Comparison of ENCODE assay signal across 12 cellular contexts in genomic region chr13:69579351-69579750, GRCh38.
A peak's percentile ranks its signal among the peaks of the same experiment; 100 is the strongest.
DNase-seq lines count a peak whose midpoint lies in the region; ATAC-seq and TF ChIP-seq lines count a peak whose summit lies in the region.
"Had no signal": no experiment of that assay in that cellular context is flagged by ENCODE, and none has a peak within 500 bp of the region (broad histone marks: within the 10 kb centered on the region; RNA-seq: fewer than 3 reads in every experiment).

No MANE protein-coding gene starts in this region.

- no peaks in the 10 kb centered on the region for H3K79me2 ChIP-seq in DND-41 (ENCODE audit: insufficient read depth, low read length)
- H3K79me2 ChIP-seq in Karpas-422 (ENCODE audit: low read length), result no peaks in the 10 kb centered on the region

- POLR2A ChIA-PET in RWPE1 (lab: Yijun Ruan, JAX; ENCODE audit: low non-redundant PET), result no interaction called here

- no peaks in the 10 kb centered on the region for H3K4me1 Mint-ChIP-seq in stimulated activated naive B cell treated with anti-CD40 and anti-IgM and Interleukin-4, amounts not matched to agents 10 μg/mL and 1 μg/mL and 100 μg/mL, for 72 hours

- H4K20me1 ChIP-seq in DND-41 (ENCODE audit: insufficient read depth, low read length), result no peaks in the 10 kb centered on the region
- H4K20me1 ChIP-seq in Karpas-422 (ENCODE audit: insufficient read depth, low read depth, low read length), result no peaks in the 10 kb centered on the region

- no peak overlapping the region for H2AFZ ChIP-seq in DND-41 (ENCODE audit: low read depth, low read length)
- H2AFZ ChIP-seq in Karpas-422 (ENCODE audit: low read length), result no peak overlapping the region

- no peak overlapping the region for H3K27ac Mint-ChIP-seq in stimulated activated naive B cell treated with anti-CD40 and anti-IgM and Interleukin-4, amounts not matched to agents 10 μg/mL and 1 μg/mL and 100 μg/mL, for 72 hours

- H3K27ac ChIP-seq in DND-41 (ENCODE audit: low read length) (no peak overlapping the region), Karpas-422 (ENCODE audit: low read length) (no peak overlapping the region), RWPE1 (no peak overlapping the region), lower lobe of right lung (no peak overlapping the region)
- H3K27ac ChIP-seq: neutrophil, thyroid gland had no signal

- H3K4me1 ChIP-seq in DND-41 (ENCODE audit: insufficient read depth, low read length) (no peaks in the 10 kb centered on the region), Karpas-422 (ENCODE audit: low read length) (no peaks in the 10 kb centered on the region), lower lobe of right lung (no peaks in the 10 kb centered on the region)
- H3K4me1 ChIP-seq: thyroid gland had no signal

- no peak for DNase-seq in DND-41
- DNase-seq in Karpas-422, result peak; percentile 46
- DNase-seq in RWPE1 (ENCODE audit: low spot score), result no peak
- DNase-seq in left colon, result no peak
- no peak for DNase-seq in lower lobe of right lung
- no peak for DNase-seq in omental fat pad (ENCODE audit: low spot score)
- DNase-seq in HuH-7.5 (ENCODE audit: low spot score), result no peak
- DNase-seq in stimulated activated naive B cell treated with anti-CD40 and anti-IgM and Interleukin-4, amounts not matched to agents 10 μg/mL and 1 μg/mL and 100 μg/mL, for 72 hours, result no peak
- DNase-seq: Calu3, thyroid gland had no signal

- H3K4me2 ChIP-seq in DND-41 (ENCODE audit: insufficient read depth, low read length) (no peak overlapping the region), Karpas-422 (ENCODE audit: low read depth, low read length, poor library complexity, severe bottlenecking) (no peak overlapping the region)

- no peaks in the 10 kb centered on the region for H3K36me3 Mint-ChIP-seq in stimulated activated naive B cell treated with anti-CD40 and anti-IgM and Interleukin-4, amounts not matched to agents 10 μg/mL and 1 μg/mL and 100 μg/mL, for 72 hours

- H3K4me3 Mint-ChIP-seq in stimulated activated naive B cell treated with anti-CD40 and anti-IgM and Interleukin-4, amounts not matched to agents 10 μg/mL and 1 μg/mL and 100 μg/mL, for 72 hours, result no peak overlapping the region

- peak; percentile 10 for TF ChIP-seq CTCF in DND-41 (IDR thresholded peaks at IDR 0.05; ENCODE audit: borderline replicate concordance, extremely low read depth, low read length, poor library complexity, severe bottlenecking)
- TF ChIP-seq CTCF in RWPE1 (conservative IDR thresholded peaks at IDR 0.05; ENCODE audit: low read depth), result peak; percentile 14; the same call in 1 of the 2 replicates
- TF ChIP-seq CTCF in lower lobe of right lung (IDR thresholded peaks at IDR 0.05), result no peak
- no peak for TF ChIP-seq CTCF in omental fat pad (IDR thresholded peaks at IDR 0.05)

- no peak for ATAC-seq in DND-41 (ENCODE audit: insufficient read depth, low read depth)
- peak; percentile 52 for ATAC-seq in left colon
- no peak for ATAC-seq in lower lobe of right lung
- ATAC-seq in omental fat pad (ENCODE audit: low FRiP score), result no peak
- ATAC-seq in stimulated activated naive B cell treated with anti-CD40 and anti-IgM and Interleukin-4, amounts not matched to agents 10 μg/mL and 1 μg/mL and 100 μg/mL, for 72 hours (replicated peaks), result no peak
- ATAC-seq: Right ventricle myocardium inferior had no signal

- no peaks in the 10 kb centered on the region for H3K36me3 ChIP-seq in DND-41 (ENCODE audit: insufficient read depth, low read length)
- H3K36me3 ChIP-seq in Karpas-422 (ENCODE audit: insufficient read depth, low read length), result no peaks in the 10 kb centered on the region
- no peaks in the 10 kb centered on the region for H3K36me3 ChIP-seq in lower lobe of right lung
- H3K36me3 ChIP-seq: neutrophil, thyroid gland had no signal

- H3K9me2 ChIP-seq in Karpas-422 (replicated peaks; ENCODE audit: insufficient read depth, low read length), result no peaks in the 10 kb centered on the region

- CTCF ChIA-PET in RWPE1 (lab: Yijun Ruan, JAX), result no interaction called here

- H3K27me3 Mint-ChIP-seq in stimulated activated naive B cell treated with anti-CD40 and anti-IgM and Interleukin-4, amounts not matched to agents 10 μg/mL and 1 μg/mL and 100 μg/mL, for 72 hours, result no peaks in the 10 kb centered on the region

- H3K9me3 ChIP-seq in DND-41 (ENCODE audit: insufficient read depth, low read length, severe bottlenecking) (no peaks in the 10 kb centered on the region), Karpas-422 (ENCODE audit: low read length) (no peaks in the 10 kb centered on the region), lower lobe of right lung (no peaks in the 10 kb centered on the region)
- H3K9me3 ChIP-seq: neutrophil, thyroid gland had no signal

- no peaks in the 10 kb centered on the region for H3K27me3 ChIP-seq in DND-41 (ENCODE audit: insufficient read depth, low read length, poor library complexity)
- H3K27me3 ChIP-seq in Karpas-422 (ENCODE audit: low read length), result no peaks in the 10 kb centered on the region
- H3K27me3 ChIP-seq in lower lobe of right lung (ENCODE audit: low read depth), result no peaks in the 10 kb centered on the region
- H3K27me3 ChIP-seq: neutrophil, thyroid gland had no signal

- H3K9ac ChIP-seq in DND-41 (ENCODE audit: low read depth, low read length) (no peak overlapping the region), Karpas-422 (ENCODE audit: low read length) (no peak overlapping the region)

- no peaks in the 10 kb centered on the region for H3K9me3 Mint-ChIP-seq in stimulated activated naive B cell treated with anti-CD40 and anti-IgM and Interleukin-4, amounts not matched to agents 10 μg/mL and 1 μg/mL and 100 μg/mL, for 72 hours

- intact Hi-C loops in left colon (cut with DNase I, micrococcal nuclease), result no loop called here
- intact Hi-C loops in lower lobe of right lung (cut with DNase I), result no loop called here

- no peak overlapping the region for H3K4me3 ChIP-seq in DND-41 (ENCODE audit: low read depth in 1 of 2, low read length in 2 of 2)
- H3K4me3 ChIP-seq in Karpas-422 (ENCODE audit: low read length), result no peak overlapping the region
- H3K4me3 ChIP-seq in lower lobe of right lung, result no peak overlapping the region
- H3K4me3 ChIP-seq: thyroid gland had no signal

Comparison
In these comparisons a context has a peak if more than half of its experiments do, and no peak if none do; other contexts are left out.
1. CTCF ChIP-seq: peak in DND-41 (single experiment) and RWPE1 (single experiment); none in lower lobe of right lung (single experiment) and omental fat pad (0 of 3).